Comparison of ENCODE assay signal across 12 cellular contexts in genomic region chr3:150469931-150470740, GRCh38.
A peak's percentile ranks its signal among the peaks of the same experiment; 100 is the strongest.
DNase-seq lines count a peak whose midpoint lies in the region; ATAC-seq, FAIRE-seq and TF ChIP-seq lines count a peak whose summit lies in the region.
"Had no signal": no experiment of that assay in that cellular context is flagged by ENCODE, and none has a peak within 500 bp of the region (broad histone marks: within the 10 kb centered on the region; RNA-seq: fewer than 3 reads in every experiment).

No MANE protein-coding gene starts in this region.

- DNase-seq in M059J (ENCODE audit: low read depth) (peak; percentile 97), mammary epithelial cell (peak; percentile 92), mucosa of descending colon (peak in 1 of 3 donors; percentile 28), GOT3 (lab: John Stamatoyannopoulos, UW) (no peak), D721Med (ENCODE audit: insufficient read length, low spot score) (no peak), NCI-H1092 treated with DMSO at 0.1 percent for 48 hours (lab: John Stamatoyannopoulos, UW) (no peak)
- no peak for DNase-seq in activated naive CD4-positive, alpha-beta T cell treated with Interleukin-2 at 50 U/mL for 16 hours

- H3K4me3 ChIP-seq in ACC112 (ENCODE audit: low read depth, low read length) (peak overlapping the region; percentile 8; the same call in 1 of the 2 replicates), mammary epithelial cell (replicated peaks in 1 of 3; ENCODE audit: insufficient read depth in 1 of 3, low read depth in 2 of 3, low read length in 3 of 3) (peak overlapping the region; percentile 5 to 33 (median 33)), mucosa of descending colon (no peak overlapping the region)
- H3K4me3 ChIP-seq: GM12878 had no signal

- intact Hi-C loops in mammary epithelial cell (cut with micrococcal nuclease) (loop anchor here (1.0 to 2.0 kb wide), 2 partner anchors 21 to 59 kb away; no protein-coding TSS in a partner anchor), mucosa of descending colon (cut with DNase I, micrococcal nuclease) (no loop called here)

- H3K79me2 ChIP-seq in ACC112 (ENCODE audit: control insufficient read depth, insufficient read depth, low read length, unreplicated experiment) (no peaks in the 10 kb centered on the region), mammary epithelial cell (ENCODE audit: insufficient read depth, low read length) (no peaks in the 10 kb centered on the region)

- H3K27ac ChIP-seq in ACC112 (ENCODE audit: low read depth, low read length) (peak overlapping the region; percentile 81), mammary epithelial cell (ENCODE audit: insufficient read depth, low read depth, low read length) (peak overlapping the region; percentile 94)

- CTCF ChIA-PET in mammary epithelial cell (lab: Charles Lee; ENCODE audit: low non-redundant PET) = interaction anchor here (0.8 kb wide), 1 partner anchor 254 kb away, joined by 3 read pairs; no protein-coding TSS in a partner anchor

- peak overlapping the region; percentile 79 for H3K4me2 ChIP-seq in mammary epithelial cell (ENCODE audit: insufficient read depth, low read depth, low read length)

- FAIRE-seq in D721Med (lab: Jason Lieb, UNC) = no peak
- FAIRE-seq: frontal cortex, GM12878, TTC549 had no signal

- H2AFZ ChIP-seq in ACC112 (ENCODE audit: low read length, unreplicated experiment) = peak overlapping the region; percentile 49
- H2AFZ ChIP-seq in mammary epithelial cell (ENCODE audit: low read depth, low read length) = peak overlapping the region; percentile 7

- peak; percentile 96 for ATAC-seq in mucosa of descending colon
- ATAC-seq: GM12878; stimulated activated memory B cell treated with anti-CD40 and anti-IgM and Interleukin-4, amounts not matched to agents 10 μg/mL and 1 μg/mL and 100 μg/mL, for 72 hours had no signal

- dilution Hi-C loops in mammary epithelial cell (cut with HindIII; ENCODE audit: low sequenced_read_pairs) = no loop called here

- H3K4me1 ChIP-seq in ACC112 (ENCODE audit: control insufficient read depth, insufficient read depth, low read length, unreplicated experiment) (peaks cover 21% of the 10 kb centered on the region), mammary epithelial cell (ENCODE audit: insufficient read depth, low read length) (peaks cover 23% of the 10 kb centered on the region), mucosa of descending colon (ENCODE audit: low read depth) (peaks cover 8% of the 10 kb centered on the region)

- in situ Hi-C loops in mammary epithelial cell (cut with MboI; ENCODE audit: low sequenced_read_pairs in 2 of 2) = no loop called here

- WGBS in mammary epithelial cell (ENCODE audit: low coverage, missing lambda C conversion rate) = 6% methylated on average over 5 of the region's 7 CpGs

- H4K20me1 ChIP-seq in mammary epithelial cell (ENCODE audit: insufficient read depth, low read length) = no peaks in the 10 kb centered on the region

- H3K9me3 ChIP-seq in mammary epithelial cell (replicated peaks; ENCODE audit: insufficient read depth, low read length) = no peaks in the 10 kb centered on the region
- no peaks in the 10 kb centered on the region for H3K9me3 ChIP-seq in mucosa of descending colon

- TF ChIP-seq CTCF in mammary epithelial cell (conservative IDR thresholded peaks at IDR 0.05 in 1 of 2, IDR thresholded peaks at IDR 0.05 in 1 of 2; ENCODE audit: extremely low read depth in 1 of 2, insufficient read depth in 1 of 2, low read depth in 1 of 2, low read length in 2 of 2) = no peak
- TF ChIP-seq CTCF in mucosa of descending colon (IDR thresholded peaks at IDR 0.05) = no peak
- no peak for TF ChIP-seq CTCF in D721Med (IDR thresholded peaks at IDR 0.05; ENCODE audit: insufficient read depth, missing control alignments)

- no peaks in the 10 kb centered on the region for H3K27me3 ChIP-seq in ACC112 (ENCODE audit: insufficient read depth, low read length)
- H3K27me3 ChIP-seq in mammary epithelial cell (ENCODE audit: insufficient read depth, low read length) = no peaks in the 10 kb centered on the region

- H3K9ac ChIP-seq in mammary epithelial cell (ENCODE audit: insufficient read depth, low read length) = peak overlapping the region; percentile 80

- H3K36me3 ChIP-seq in ACC112 (ENCODE audit: insufficient read depth, low read length) (no peaks in the 10 kb centered on the region), mammary epithelial cell (ENCODE audit: insufficient read depth, low read length) (no peaks in the 10 kb centered on the region), mucosa of descending colon (ENCODE audit: low read depth) (no peaks in the 10 kb centered on the region)

- TSS peak; percentile 90 for BruUV-seq in mammary epithelial cell (replicated peaks; lab: Mats Ljungman, UMichigan)

Comparison
In these comparisons a context has a peak if more than half of its experiments do, and no peak if none do; other contexts are left out.
1. DNase-seq: peak in M059J (single experiment) and mammary epithelial cell (single experiment); none in GOT3 (single experiment), D721Med (single experiment), NCI-H1092 treated with DMSO at 0.1 percent for 48 hours (single experiment) and activated naive CD4-positive, alpha-beta T cell treated with Interleukin-2 at 50 U/mL for 16 hours (single experiment).